8 cellular contexts compared by ENCODE assay signal in the genomic region with DNA sequence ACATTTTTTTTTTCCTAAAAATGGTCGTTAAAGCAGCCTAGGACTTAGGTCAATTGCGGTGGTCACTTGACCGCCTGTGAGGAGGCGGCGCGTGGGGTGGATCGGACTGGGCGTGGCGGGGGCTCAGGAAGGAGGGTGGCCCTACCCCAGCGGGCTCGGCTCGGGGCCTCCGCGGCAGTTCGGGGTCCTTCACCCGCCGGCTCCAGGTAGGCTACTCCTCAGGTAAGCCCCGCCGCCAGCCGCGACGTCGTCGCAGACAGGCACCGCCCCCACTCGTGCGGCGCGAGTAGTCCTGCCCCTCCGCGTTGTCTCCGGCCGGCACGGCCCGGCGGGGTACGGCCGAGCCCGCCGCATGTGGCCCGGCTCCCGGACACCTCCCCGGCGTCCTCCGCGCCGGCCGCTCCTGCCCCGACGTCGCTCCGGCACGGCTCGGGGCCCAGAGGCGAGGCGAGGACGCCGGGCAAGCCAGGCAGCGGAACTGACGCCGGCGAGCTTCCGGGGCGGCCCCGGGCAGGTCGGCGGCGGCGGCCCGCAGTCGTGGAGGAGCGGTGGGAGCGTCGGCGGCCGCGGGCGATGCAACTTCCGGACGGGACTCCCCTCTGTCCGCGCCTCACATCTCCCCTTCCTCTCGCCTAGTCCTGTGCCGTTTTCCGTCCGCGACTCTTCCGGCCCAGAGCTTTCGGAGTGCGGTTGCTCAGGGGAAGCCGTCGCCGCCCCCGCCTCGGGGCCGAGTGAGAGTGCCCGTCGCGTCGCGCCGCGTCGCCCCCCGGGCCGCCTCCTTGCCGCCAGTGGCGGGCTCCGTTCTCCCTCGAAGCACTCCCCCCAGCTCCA. TPM values are rescaled to one million over a fixed set of nuclear protein-coding genes. Genes with fewer than 3 reads are reported as not detected.
A peak's percentile ranks its signal among the peaks of the same experiment; 100 is the strongest.
DNase-seq lines count a peak whose midpoint lies in the region; TF ChIP-seq lines count a peak whose summit lies in the region.

A gene (plus strand): TSS at position 513 of the 831 bp plus-strand sequence. CDS start 322 bp downstream, outside the sequence.

- H3K9me3 ChIP-seq in HAP-1 (no peaks in the 10 kb centered on the region), MG63 (no peaks in the 10 kb centered on the region)

- H3K4me3 Mint-ChIP-seq in nephron progenitor cell: peak within 1 kb of the TSS; percentile 96
- H3K4me3 Mint-ChIP-seq in stimulated activated naive CD8-positive, alpha-beta T cell treated with anti-CD3 and anti-CD28 coated beads, Interleukin-15, Interleukin-2, amounts not matched to agents 100 ng/mL and 50 ng/mL, for 24 hours: peak within 1 kb of the TSS; percentile 98

- H3K27me3 ChIP-seq in HAP-1 (ENCODE audit: low read depth): no peaks in the 10 kb centered on the region
- no peaks in the 10 kb centered on the region for H3K27me3 ChIP-seq in MG63

- in situ Hi-C loops in HAP-1 (cut with MboI; ENCODE audit: low sequenced_read_pairs): no loop called here

- no peaks in the 10 kb centered on the region for H3K36me3 Mint-ChIP-seq in nephron progenitor cell (ENCODE audit: low read depth)
- peaks cover 7% of the 10 kb centered on the region for H3K36me3 Mint-ChIP-seq in stimulated activated naive CD8-positive, alpha-beta T cell treated with anti-CD3 and anti-CD28 coated beads, Interleukin-15, Interleukin-2, amounts not matched to agents 100 ng/mL and 50 ng/mL, for 24 hours (ENCODE audit: low read depth)

- peak within 1 kb of the TSS; percentile 91 for H3K27ac Mint-ChIP-seq in nephron progenitor cell
- peak within 1 kb of the TSS; percentile 97 for H3K27ac Mint-ChIP-seq in stimulated activated naive CD8-positive, alpha-beta T cell treated with anti-CD3 and anti-CD28 coated beads, Interleukin-15, Interleukin-2, amounts not matched to agents 100 ng/mL and 50 ng/mL, for 24 hours

- peak within 1 kb of the TSS; percentile 81 for H3K4me3 ChIP-seq in HAP-1
- H3K4me3 ChIP-seq in MG63: peak within 1 kb of the TSS; percentile 92
- H3K4me3 ChIP-seq in fibroblast of villous mesenchyme (ENCODE audit: low read depth, low read length): peak within 1 kb of the TSS; percentile 95

- H3K4me1 ChIP-seq in HAP-1: peaks cover 15% of the 10 kb centered on the region

- H3K36me3 ChIP-seq in HAP-1 (replicated peaks): no peaks in the 10 kb centered on the region; the same call in 1 of the 2 replicates
- H3K36me3 ChIP-seq in MG63: no peaks in the 10 kb centered on the region

- TF ChIP-seq CTCF in fibroblast of villous mesenchyme (IDR thresholded peaks at IDR 0.05; ENCODE audit: insufficient read depth, low read depth, low read length) (no peak), nephron progenitor cell (IDR thresholded peaks at IDR 0.05) (no peak)

- no peaks in the 10 kb centered on the region for H3K27me3 Mint-ChIP-seq in nephron progenitor cell (ENCODE audit: low read depth, poor library complexity)
- H3K27me3 Mint-ChIP-seq in stimulated activated naive CD8-positive, alpha-beta T cell treated with anti-CD3 and anti-CD28 coated beads, Interleukin-15, Interleukin-2, amounts not matched to agents 100 ng/mL and 50 ng/mL, for 24 hours: no peaks in the 10 kb centered on the region

- DNase-seq in ELF-1 (ENCODE audit: low read depth, low spot score) (peak; percentile 92), HAP-1 (ENCODE audit: low spot score in 2 of 2) (peak; percentile 79 to 88), MG63 (peak; percentile 86), SIG-M5 (lab: John Stamatoyannopoulos, UW) (peak; percentile 51), fibroblast of villous mesenchyme (ENCODE audit: low read depth) (peak; percentile 79), nephron progenitor cell (peak; percentile 81)
- DNase-seq in activated effector memory CD4-positive, alpha-beta T cell treated with anti-CD3 and anti-CD28 coated beads, Interleukin-2, amount 50 U/mL, for 16 hours: peak; percentile 95

- H3K9me3 Mint-ChIP-seq in nephron progenitor cell: no peaks in the 10 kb centered on the region
- H3K9me3 Mint-ChIP-seq in stimulated activated naive CD8-positive, alpha-beta T cell treated with anti-CD3 and anti-CD28 coated beads, Interleukin-15, Interleukin-2, amounts not matched to agents 100 ng/mL and 50 ng/mL, for 24 hours: no peaks in the 10 kb centered on the region

- peaks cover 48% of the 10 kb centered on the region for H3K4me1 Mint-ChIP-seq in nephron progenitor cell
- H3K4me1 Mint-ChIP-seq in stimulated activated naive CD8-positive, alpha-beta T cell treated with anti-CD3 and anti-CD28 coated beads, Interleukin-15, Interleukin-2, amounts not matched to agents 100 ng/mL and 50 ng/mL, for 24 hours (ENCODE audit: low read depth): peaks cover 43% of the 10 kb centered on the region

RNA-seq across cellular contexts. Expression of the gene that starts here (rescaled TPM):
- total RNA-seq in MG63 (2014; rRNA removed; shearing (Covaris generic); ENCODE audit: low replicate concordance): 4.3 and 31.5 TPM in 2 replicates
- 12.9 and 16.8 TPM in 2 replicates for total RNA-seq in fibroblast of villous mesenchyme

Comparison
In these comparisons a context has a peak if more than half of its experiments do, and no peak if none do; other contexts are left out.
1. Peak in every context shown above with its lines: DNase-seq and H3K4me3 ChIP-seq.